17 cellular contexts compared by ENCODE assay signal in genomic region chr2:37307500-37307899, GRCh38. TPM values are rescaled to one million over a fixed set of nuclear protein-coding genes. Genes with fewer than 3 reads are reported as not detected.
DNase-seq lines count a peak whose midpoint lies in the region; ATAC-seq, FAIRE-seq and TF ChIP-seq lines count a peak whose summit lies in the region.
"Had no signal": no experiment of that assay in that cellular context is flagged by ENCODE, and none has a peak within 500 bp of the region (broad histone marks: within the 10 kb centered on the region; RNA-seq: fewer than 3 reads in every experiment).

No MANE protein-coding gene starts in this region.

- H3K36me3 Mint-ChIP-seq in astrocyte (ENCODE audit: low read depth, unreplicated experiment) (no peaks in the 10 kb centered on the region), memory B cell (peaks cover 12% of the 10 kb centered on the region)
- H3K36me3 Mint-ChIP-seq in activated CD4-positive, alpha-beta T cell treated with anti-CD3 and anti-CD28 coated beads, Interleukin-2, amount 10 ng/mL, durations not matched to agents 7 days and 5 days (ENCODE audit: low read depth): no peaks in the 10 kb centered on the region

- H3K36me3 ChIP-seq in left ventricle myocardium inferior (no peaks in the 10 kb centered on the region), KMS-11 (ENCODE audit: insufficient read depth) (peaks cover 25% of the 10 kb centered on the region; the same call in 1 of the 2 replicates), astrocyte (ENCODE audit: insufficient read depth, low read length) (no peaks in the 10 kb centered on the region)

- H3K9me3 ChIP-seq in left ventricle myocardium inferior (replicated peaks) (no peaks in the 10 kb centered on the region), astrocyte (ENCODE audit: insufficient read depth, low read depth, low read length) (no peaks in the 10 kb centered on the region)

- H2AFZ ChIP-seq in KMS-11 (ENCODE audit: low read depth): no peak overlapping the region
- H2AFZ ChIP-seq in astrocyte (ENCODE audit: low read depth, low read length): no peak overlapping the region

- peaks cover 55% of the 10 kb centered on the region for H3K4me1 ChIP-seq in left ventricle myocardium inferior
- H3K4me1 ChIP-seq in KMS-11 (ENCODE audit: low read depth, poor library complexity, severe bottlenecking): peaks cover 97% of the 10 kb centered on the region
- no peaks in the 10 kb centered on the region for H3K4me1 ChIP-seq in astrocyte (ENCODE audit: insufficient read depth, low read length)
- H3K4me1 ChIP-seq: BLaER1 had no signal

- intact Hi-C loops in left ventricle myocardium inferior (cut with micrococcal nuclease): no loop called here
- intact Hi-C loops in left cardiac atrium (cut with DNase I): no loop called here

- H3K4me1 Mint-ChIP-seq in astrocyte (ENCODE audit: low read depth, unreplicated experiment) (peaks cover 5% of the 10 kb centered on the region), memory B cell (peaks cover 29% of the 10 kb centered on the region)
- H3K4me1 Mint-ChIP-seq in activated CD4-positive, alpha-beta T cell treated with anti-CD3 and anti-CD28 coated beads, Interleukin-2, amount 10 ng/mL, durations not matched to agents 7 days and 5 days: peaks cover 2% of the 10 kb centered on the region

- H3K9ac ChIP-seq in KMS-11 (no peak overlapping the region; the same call in 1 of the 2 replicates), astrocyte (ENCODE audit: low read length) (no peak overlapping the region)
- H3K9ac ChIP-seq: BLaER1 had no signal

- H3K27ac Mint-ChIP-seq in astrocyte (ENCODE audit: unreplicated experiment): no peak overlapping the region
- H3K27ac Mint-ChIP-seq in memory B cell: peak overlapping the region; percentile 53
- no peak overlapping the region for H3K27ac Mint-ChIP-seq in activated CD4-positive, alpha-beta T cell treated with anti-CD3 and anti-CD28 coated beads, Interleukin-2, amount 10 ng/mL, durations not matched to agents 7 days and 5 days
- H3K27ac Mint-ChIP-seq: CD4-positive, CD25-positive, alpha-beta regulatory T cell had no signal

- POLR2A ChIA-PET in activated CD4-positive, alpha-beta T cell treated with anti-CD3 and anti-CD28 coated beads, Interleukin-2, amount 10 ng/mL, durations not matched to agents 7 days and 5 days (lab: Charles Lee): no interaction called here

- H3K27ac ChIP-seq in left ventricle myocardium inferior (replicated peaks) (peak overlapping the region; percentile 21), KMS-11 (peak overlapping the region; percentile 5; the same call in 1 of the 2 replicates), astrocyte (ENCODE audit: low read depth, low read length) (no peak overlapping the region)
- H3K27ac ChIP-seq: BLaER1, HL-60 had no signal

- CTCF ChIA-PET in activated CD4-positive, alpha-beta T cell treated with anti-CD3 and anti-CD28 coated beads, Interleukin-2, amount 10 ng/mL, durations not matched to agents 7 days and 5 days (lab: Charles Lee): interaction anchor here (1.2 kb wide), 1 partner anchor 9 kb away, joined by 4 read pairs; no protein-coding TSS in a partner anchor

- H3K27me3 ChIP-seq in left ventricle myocardium inferior (ENCODE audit: low read depth) (no peaks in the 10 kb centered on the region), KMS-11 (ENCODE audit: insufficient read depth, low read depth) (no peaks in the 10 kb centered on the region), astrocyte (ENCODE audit: insufficient read depth, low read length) (no peaks in the 10 kb centered on the region)
- H3K27me3 ChIP-seq: BLaER1 had no signal

- no peak for ATAC-seq in left cardiac atrium
- ATAC-seq in memory B cell (ENCODE audit: low read depth): no peak
- ATAC-seq: GM12878 had no signal

- H3K4me2 ChIP-seq in KMS-11 (peak overlapping the region; percentile 43; the same call in 1 of the 2 replicates), astrocyte (ENCODE audit: low read length) (no peak overlapping the region)
- H3K4me2 ChIP-seq: BLaER1 had no signal

- no peaks in the 10 kb centered on the region for H3K27me3 Mint-ChIP-seq in astrocyte (ENCODE audit: low read depth, unreplicated experiment)
- H3K27me3 Mint-ChIP-seq in memory B cell: no peaks in the 10 kb centered on the region
- H3K27me3 Mint-ChIP-seq in activated CD4-positive, alpha-beta T cell treated with anti-CD3 and anti-CD28 coated beads, Interleukin-2, amount 10 ng/mL, durations not matched to agents 7 days and 5 days: no peaks in the 10 kb centered on the region
- H3K27me3 Mint-ChIP-seq: CD4-positive, CD25-positive, alpha-beta regulatory T cell had no signal

- H3K79me2 ChIP-seq in KMS-11 (ENCODE audit: insufficient read depth, low read depth): peaks cover 99% of the 10 kb centered on the region
- H3K79me2 ChIP-seq in astrocyte (ENCODE audit: insufficient read depth, low read length): peaks cover 96% of the 10 kb centered on the region

- no peaks in the 10 kb centered on the region for H3K9me3 Mint-ChIP-seq in astrocyte (ENCODE audit: unreplicated experiment)
- H3K9me3 Mint-ChIP-seq in memory B cell: no peaks in the 10 kb centered on the region
- H3K9me3 Mint-ChIP-seq in activated CD4-positive, alpha-beta T cell treated with anti-CD3 and anti-CD28 coated beads, Interleukin-2, amount 10 ng/mL, durations not matched to agents 7 days and 5 days: peaks cover 3% of the 10 kb centered on the region
- H3K9me3 Mint-ChIP-seq: CD4-positive, CD25-positive, alpha-beta regulatory T cell had no signal

- no peak for TF ChIP-seq CTCF in left ventricle myocardium inferior (IDR thresholded peaks at IDR 0.05; ENCODE audit: borderline replicate concordance)
- no peak for TF ChIP-seq CTCF in KMS-11 (conservative IDR thresholded peaks at IDR 0.05; ENCODE audit: low read depth, low read length)
- TF ChIP-seq CTCF in astrocyte (IDR thresholded peaks at IDR 0.05; ENCODE audit: insufficient read depth, low read depth, low read length): no peak

- H3K4me3 Mint-ChIP-seq in astrocyte (ENCODE audit: unreplicated experiment) (no peak overlapping the region), memory B cell (no peak overlapping the region)
- no peak overlapping the region for H3K4me3 Mint-ChIP-seq in activated CD4-positive, alpha-beta T cell treated with anti-CD3 and anti-CD28 coated beads, Interleukin-2, amount 10 ng/mL, durations not matched to agents 7 days and 5 days
- H3K4me3 Mint-ChIP-seq: CD4-positive, CD25-positive, alpha-beta regulatory T cell had no signal

- DNase-seq in left ventricle myocardium inferior (no peak), left cardiac atrium (no peak), astrocyte (ENCODE audit: low read depth) (no peak), memory B cell (ENCODE audit: low spot score in 2 of 2) (no peak), NCI-H774 (lab: John Stamatoyannopoulos, UW) (no peak), ureter (ENCODE audit: low spot score) (no peak)
- DNase-seq in activated CD4-positive, alpha-beta T cell treated with anti-CD3 and anti-CD28 coated beads, Interleukin-2, amount 10 ng/mL, durations not matched to agents 7 days and 5 days: no peak
- DNase-seq: 8988T; AML-193; CD4-positive, CD25-positive, alpha-beta regulatory T cell; DMS 273 treated with DMSO at 0.1 percent for 48 hours; HCEC 1CT had no signal

- H4K20me1 ChIP-seq in KMS-11 (ENCODE audit: insufficient read depth) (peaks cover 97% of the 10 kb centered on the region), astrocyte (ENCODE audit: insufficient read depth, low read length) (peaks cover 64% of the 10 kb centered on the region)

- H3K4me3 ChIP-seq in left ventricle myocardium inferior (no peak overlapping the region), KMS-11 (IDR thresholded peaks at IDR 0.05; ENCODE audit: insufficient read depth, low read depth, low read length) (no peak overlapping the region), astrocyte (ENCODE audit: insufficient read depth, low read depth, low read length) (no peak overlapping the region)
- H3K4me3 ChIP-seq: BLaER1, GM12878 had no signal

- FAIRE-seq in astrocyte (lab: Jason Lieb, UNC): peak; percentile 13
- FAIRE-seq: GM12878, H1 had no signal

RNA-seq across cellular contexts. Expression of gene PRKD3, which starts 17.1 kb away (rescaled TPM):
- total RNA-seq in left ventricle myocardium inferior (14.8 TPM), left cardiac atrium (10 to 100 TPM; 15.9 to 21.0 TPM), astrocyte (40.0 and 42.5 TPM in 2 replicates), ureter (43.3 TPM)
- total RNA-seq in activated CD4-positive, alpha-beta T cell treated with anti-CD3 and anti-CD28 coated beads, Interleukin-2, amount 10 ng/mL, durations not matched to agents 7 days and 5 days: 10 to 100 TPM in 1 of 2 experiments, 1 to 10 TPM in 1; 9.3 to 13.4 TPM

RNA-seq across cellular contexts. Expression of gene QPCT, which starts 36.9 kb away (rescaled TPM):
- 2.0 TPM for total RNA-seq in left ventricle myocardium inferior
- total RNA-seq in left cardiac atrium: 1 to 10 TPM; 1.4 to 2.5 TPM
- total RNA-seq in astrocyte: 23.1 and 25.2 TPM in 2 replicates
- total RNA-seq in activated CD4-positive, alpha-beta T cell treated with anti-CD3 and anti-CD28 coated beads, Interleukin-2, amount 10 ng/mL, durations not matched to agents 7 days and 5 days: not detected
- total RNA-seq in ureter: 23.6 TPM
- total RNA-seq: CD4-positive, CD25-positive, alpha-beta regulatory T cell had no signal
